14 cellular contexts compared by ENCODE assay signal in genomic region chr11:2524446-2525165, GRCh38.
DNase-seq lines count a peak whose midpoint lies in the region; ATAC-seq and TF ChIP-seq lines count a peak whose summit lies in the region.
"Had no signal": no experiment of that assay in that cellular context is flagged by ENCODE, and none has a peak within 500 bp of the region (broad histone marks: within the 10 kb centered on the region; RNA-seq: fewer than 3 reads in every experiment).

No MANE protein-coding gene starts in this region.

- WGBS in spleen, 5 donors = 69 to 86% (median 81%) methylated on average over 10 to 15 of the region's 15 CpGs

- intact Hi-C loops in activated B cell treated with CpG ODN at 0.5 μM for 24 hours (cut with micrococcal nuclease) = no loop called here
- intact Hi-C loops in spleen (cut with DNase I; ENCODE audit: low total_unique reads) = no loop called here

- ATAC-seq in activated B cell treated with CpG ODN at 0.5 μM for 24 hours (ENCODE audit: low read depth) (no peak), GM19351 (IDR thresholded peaks at IDR 0.05; ENCODE audit: unreplicated experiment) (no peak), HG03025 (IDR thresholded peaks at IDR 0.05; ENCODE audit: low FRiP score, unreplicated experiment) (no peak)

- peaks cover 30% of the 10 kb centered on the region for H3K4me1 Mint-ChIP-seq in activated T-cell treated with anti-CD3 and anti-CD28 coated beads, Interleukin-2, amount 50 U/mL, for 24 hours (ENCODE audit: low read depth)
- H3K4me1 Mint-ChIP-seq in activated B cell treated with CpG ODN at 0.5 μM for 24 hours = peaks cover 38% of the 10 kb centered on the region

- H3K27ac Mint-ChIP-seq in activated T-cell treated with anti-CD3 and anti-CD28 coated beads, Interleukin-2, amount 50 U/mL, for 24 hours = no peak overlapping the region
- no peak overlapping the region for H3K27ac Mint-ChIP-seq in activated B cell treated with CpG ODN at 0.5 μM for 24 hours

- H3K4me1 ChIP-seq in spleen = peaks cover 6 to 26% (median 21%) of the 10 kb centered on the region in 6 donors

- no peaks in the 10 kb centered on the region for H3K27me3 ChIP-seq in spleen (replicated peaks in 1 of 7)

- no peak for TF ChIP-seq CTCF in activated B cell treated with CpG ODN at 0.5 μM for 24 hours (IDR thresholded peaks at IDR 0.05)
- no peak for TF ChIP-seq CTCF in spleen (IDR thresholded peaks at IDR 0.05 in 8 of 11, conservative IDR thresholded peaks at IDR 0.05 in 3 of 11)

- CTCF ChIA-PET in activated B cell treated with CpG ODN at 0.5 μM for 24 hours (lab: Charles Lee) = no interaction called here

- POLR2A ChIA-PET in activated B cell treated with CpG ODN at 0.5 μM for 24 hours (lab: Charles Lee) = no interaction called here

- DNase-seq in activated T-cell treated with anti-CD3 and anti-CD28 coated beads, Interleukin-2, amount 50 U/mL, for 24 hours = peak; percentile 12
- DNase-seq in activated T-cell treated with anti-CD3 and anti-CD28 coated beads for 4 hours = no peak
- peak; percentile 6 for DNase-seq in activated B cell treated with CpG ODN at 0.5 μM for 24 hours
- peak; percentile 30 for DNase-seq in islet precursor cell
- DNase-seq in spleen = peak; percentile 59
- no peak for DNase-seq in SIG-M5 (lab: John Stamatoyannopoulos, UW)
- DNase-seq: DMS53, erythroblast, Kasumi-1, NCI-H187 treated with DMSO at 0.1 percent for 48 hours, occipital lobe had no signal

- H3K27ac ChIP-seq in spleen = no peak overlapping the region

- peaks cover 0 to 3% (median 0%) of the 10 kb centered on the region in 6 donors for H3K36me3 ChIP-seq in spleen

- H3K36me3 Mint-ChIP-seq in activated T-cell treated with anti-CD3 and anti-CD28 coated beads, Interleukin-2, amount 50 U/mL, for 24 hours (ENCODE audit: low read depth) = no peaks in the 10 kb centered on the region
- H3K36me3 Mint-ChIP-seq in activated B cell treated with CpG ODN at 0.5 μM for 24 hours (ENCODE audit: low read depth) = no peaks in the 10 kb centered on the region

- H3K4me3 ChIP-seq in spleen = no peak overlapping the region
- H3K4me3 ChIP-seq: lung had no signal

- H3K9me3 Mint-ChIP-seq in activated T-cell treated with anti-CD3 and anti-CD28 coated beads, Interleukin-2, amount 50 U/mL, for 24 hours = no peaks in the 10 kb centered on the region
- H3K9me3 Mint-ChIP-seq in activated B cell treated with CpG ODN at 0.5 μM for 24 hours = no peaks in the 10 kb centered on the region

- no peak overlapping the region for H3K4me3 Mint-ChIP-seq in activated T-cell treated with anti-CD3 and anti-CD28 coated beads, Interleukin-2, amount 50 U/mL, for 24 hours
- no peak overlapping the region for H3K4me3 Mint-ChIP-seq in activated B cell treated with CpG ODN at 0.5 μM for 24 hours

- no peak for TF ChIP-seq POLR2A in spleen (IDR thresholded peaks at IDR 0.05)

- no peaks in the 10 kb centered on the region for H3K9me3 ChIP-seq in spleen

- no peaks in the 10 kb centered on the region for H3K27me3 Mint-ChIP-seq in activated T-cell treated with anti-CD3 and anti-CD28 coated beads, Interleukin-2, amount 50 U/mL, for 24 hours
- no peaks in the 10 kb centered on the region for H3K27me3 Mint-ChIP-seq in activated B cell treated with CpG ODN at 0.5 μM for 24 hours

Comparison
In these comparisons a context has a peak if more than half of its experiments do, and no peak if none do; other contexts are left out.
1. DNase-seq: peak in activated T-cell treated with anti-CD3 and anti-CD28 coated beads, Interleukin-2, amount 50 U/mL, for 24 hours (single experiment), activated B cell treated with CpG ODN at 0.5 μM for 24 hours (single experiment), islet precursor cell (single experiment) and spleen (single experiment); none in activated T-cell treated with anti-CD3 and anti-CD28 coated beads for 4 hours (single experiment) and SIG-M5 (single experiment).